9 cellular contexts compared by ENCODE assay signal in the genomic region with DNA sequence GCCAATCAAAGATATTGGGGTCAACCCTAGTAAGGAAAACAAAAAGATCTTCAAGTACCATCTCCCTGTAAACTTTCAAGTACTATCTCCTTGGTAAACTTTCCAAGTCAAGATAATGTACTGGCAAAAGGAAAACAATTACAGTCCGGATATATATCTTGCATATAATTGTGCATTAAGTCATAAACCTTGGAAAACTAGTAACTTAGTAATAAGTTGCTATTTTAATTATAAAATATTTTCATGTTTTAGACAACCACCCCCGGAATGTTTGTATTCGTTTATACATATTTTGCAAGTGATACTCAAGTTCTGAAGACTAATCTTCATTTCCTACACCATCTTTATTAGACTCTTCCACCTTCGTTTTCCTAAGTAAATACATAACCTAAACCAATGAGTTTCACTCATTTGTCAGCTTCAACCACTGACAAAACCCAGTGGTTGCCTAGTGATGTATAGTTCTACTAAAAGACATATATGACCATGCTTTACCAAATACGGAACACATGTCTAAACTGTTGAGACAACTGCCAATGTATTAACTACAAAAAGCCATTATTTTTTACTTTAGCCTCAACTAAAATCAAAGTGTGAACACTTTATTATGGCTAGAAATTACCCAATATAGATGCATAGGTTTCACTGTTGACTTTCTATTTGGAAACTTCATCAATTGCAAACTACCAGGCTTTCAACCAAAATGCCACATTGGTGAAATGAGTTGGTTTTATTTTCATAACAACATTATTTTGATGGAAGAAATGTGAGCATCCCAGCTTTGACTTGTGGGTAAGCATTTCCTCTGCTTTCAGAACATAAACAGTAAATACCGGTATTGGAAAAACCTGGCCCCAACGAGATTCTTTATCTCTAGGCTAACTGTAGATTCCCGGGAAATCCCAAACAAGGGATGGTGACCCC. TPM values are rescaled to one million over a fixed set of nuclear protein-coding genes. Genes with fewer than 3 reads are reported as not detected.
DNase-seq lines count a peak whose midpoint lies in the region; ATAC-seq and TF ChIP-seq lines count a peak whose summit lies in the region.
"Had no signal": no experiment of that assay in that cellular context is flagged by ENCODE, and none has a peak within 500 bp of the region (broad histone marks: within the 10 kb centered on the region; RNA-seq: fewer than 3 reads in every experiment).

No MANE protein-coding gene starts in this region.

- H3K27ac Mint-ChIP-seq in CD8-positive, alpha-beta T cell, result peak overlapping the region; percentile 98

- intact Hi-C loops in CD8-positive, alpha-beta T cell (cut with DNase I, micrococcal nuclease), result loop anchor here (1.0 to 5.0 kb wide), 4 partner anchors 10 to 199 kb away; no protein-coding TSS in a partner anchor

- no peaks in the 10 kb centered on the region for H3K27me3 ChIP-seq in CD8-positive, alpha-beta T cell (ENCODE audit: insufficient read depth, low read length)
- no peaks in the 10 kb centered on the region for H3K27me3 ChIP-seq in effector memory CD4-positive, alpha-beta T cell (replicated peaks; ENCODE audit: control insufficient read depth, insufficient read depth, low read length, poor library complexity, severe bottlenecking)
- no peaks in the 10 kb centered on the region for H3K27me3 ChIP-seq in neuron (ENCODE audit: insufficient read depth, low read length)

- no peaks in the 10 kb centered on the region for H3K9me3 ChIP-seq in CD8-positive, alpha-beta T cell (ENCODE audit: low read length)
- no peaks in the 10 kb centered on the region for H3K9me3 ChIP-seq in effector memory CD4-positive, alpha-beta T cell (ENCODE audit: control insufficient read depth, low read length)
- H3K9me3 ChIP-seq in neuron (ENCODE audit: low read length), result no peaks in the 10 kb centered on the region

- POLR2A ChIA-PET in CD8-positive, alpha-beta T cell (lab: Charles Lee), result interaction anchor here (1.2 to 1.7 kb wide), 4 partner anchors 197 to 227 kb away, joined by 3 to 6 read pairs (median 4); no protein-coding TSS in a partner anchor

- CTCF ChIA-PET in CD8-positive, alpha-beta T cell (lab: Charles Lee), result interaction anchor here (0.8 kb wide), 1 partner anchor 11 kb away, joined by 3 read pairs; no protein-coding TSS in a partner anchor

- peaks cover 4% of the 10 kb centered on the region for H3K36me3 Mint-ChIP-seq in CD8-positive, alpha-beta T cell

- no peak for ATAC-seq in CD8-positive, alpha-beta T cell
- ATAC-seq in GM19463 (IDR thresholded peaks at IDR 0.05; ENCODE audit: unreplicated experiment) (no peak), GM18907 (IDR thresholded peaks at IDR 0.05; ENCODE audit: unreplicated experiment) (no peak)

- H3K4me1 ChIP-seq in CD8-positive, alpha-beta T cell (ENCODE audit: insufficient read depth, low read length), result peaks cover 31% of the 10 kb centered on the region
- peaks cover 11% of the 10 kb centered on the region for H3K4me1 ChIP-seq in effector memory CD4-positive, alpha-beta T cell (ENCODE audit: control insufficient read depth, insufficient read depth, low read length, poor library complexity, severe bottlenecking)
- peaks cover 34% of the 10 kb centered on the region for H3K4me1 ChIP-seq in neuron (ENCODE audit: insufficient read depth, low read length)

- H3K4me3 ChIP-seq in CD8-positive, alpha-beta T cell (ENCODE audit: low read depth, low read length), result peak overlapping the region; percentile 58
- peak overlapping the region; percentile 80 for H3K4me3 ChIP-seq in effector memory CD4-positive, alpha-beta T cell (ENCODE audit: insufficient read depth, low read depth, low read length, poor library complexity, severe bottlenecking)
- peak overlapping the region; percentile 98 for H3K4me3 ChIP-seq in neuron (ENCODE audit: low read length)

- no peak for DNase-seq in CD8-positive, alpha-beta T cell
- DNase-seq in NCI-H1694 treated with DMSO at 0.1 percent for 48 hours (lab: John Stamatoyannopoulos, UW), result peak; percentile 100
- DNase-seq in effector memory CD4-positive, alpha-beta T cell, result no peak
- DNase-seq in foreskin melanocyte, result no peak
- no peak for DNase-seq in iPS-NIHi11 (ENCODE audit: low spot score)

- H3K4me1 Mint-ChIP-seq in CD8-positive, alpha-beta T cell (ENCODE audit: low read depth), result peaks cover 51% of the 10 kb centered on the region

- no peaks in the 10 kb centered on the region for H3K27me3 Mint-ChIP-seq in CD8-positive, alpha-beta T cell (ENCODE audit: low read depth)

- peak overlapping the region; percentile 39 for H2AFZ ChIP-seq in neuron (ENCODE audit: low read depth, low read length)

- no peaks in the 10 kb centered on the region for H3K9me3 Mint-ChIP-seq in CD8-positive, alpha-beta T cell

- H3K27ac ChIP-seq in CD8-positive, alpha-beta T cell (ENCODE audit: low read depth, low read length), result peak overlapping the region; percentile 66
- peak overlapping the region; percentile 94 for H3K27ac ChIP-seq in effector memory CD4-positive, alpha-beta T cell (ENCODE audit: insufficient read depth, low read length, poor library complexity, severe bottlenecking)
- H3K27ac ChIP-seq: foreskin keratinocyte had no signal

- H3K36me3 ChIP-seq in CD8-positive, alpha-beta T cell (ENCODE audit: insufficient read depth, low read length), result no peaks in the 10 kb centered on the region
- no peaks in the 10 kb centered on the region for H3K36me3 ChIP-seq in effector memory CD4-positive, alpha-beta T cell (ENCODE audit: control insufficient read depth, insufficient read depth, low read length)
- no peaks in the 10 kb centered on the region for H3K36me3 ChIP-seq in neuron (ENCODE audit: insufficient read depth, low read length)

- TF ChIP-seq CTCF in CD8-positive, alpha-beta T cell (IDR thresholded peaks at IDR 0.05), result no peak

- H3K4me3 Mint-ChIP-seq in CD8-positive, alpha-beta T cell, result peak overlapping the region; percentile 93

RNA-seq across cellular contexts. Expression of a gene that starts 1.6 kb away (rescaled TPM):
- total RNA-seq in CD8-positive, alpha-beta T cell, result 10 to 100 TPM; 76.6 to 83.2 TPM
